In genomic region chr14:74579447-74580274, GRCh38 we compare ENCODE assay signal across 9 cellular contexts. TPM values are rescaled to one million over a fixed set of nuclear protein-coding genes. Genes with fewer than 3 reads are reported as not detected.
A peak's percentile ranks its signal among the peaks of the same experiment; 100 is the strongest.
DNase-seq lines count a peak whose midpoint lies in the region; ATAC-seq, FAIRE-seq and TF ChIP-seq lines count a peak whose summit lies in the region.
"Had no signal": no experiment of that assay in that cellular context is flagged by ENCODE, and none has a peak within 500 bp of the region (broad histone marks: within the 10 kb centered on the region; RNA-seq: fewer than 3 reads in every experiment).

No MANE protein-coding gene starts in this region.

- H2AFZ ChIP-seq in PC-9, result peak overlapping the region; percentile 65
- H2AFZ ChIP-seq in K562 (ENCODE audit: low read depth, low read length), result no peak overlapping the region
- no peak overlapping the region for H2AFZ ChIP-seq in osteoblast (ENCODE audit: low read length)
- H2AFZ ChIP-seq in hepatocyte, result no peak overlapping the region

- peaks cover 57% of the 10 kb centered on the region for H3F3A ChIP-seq in PC-9 (ENCODE audit: insufficient read depth, low read depth)

- no peaks in the 10 kb centered on the region for H3K27me3 Mint-ChIP-seq in CD4-positive, CD25-positive, alpha-beta regulatory T cell

- intact Hi-C loops in PC-9 (cut with micrococcal nuclease; ENCODE audit: unreplicated experiment) (loop anchor here (1.0 to 10.0 kb wide), 2 partner anchors 7 to 975 kb away; no protein-coding TSS in a partner anchor), K562 (cut with micrococcal nuclease) (no loop called here)

- BruUV-seq in PC-9 (replicated peaks; lab: Mats Ljungman, UMichigan), result TSS peak; percentile 88
- no TSS peak for BruUV-seq in K562 (replicated peaks; lab: Mats Ljungman, UMichigan)

- peak; percentile 35 for FAIRE-seq in K562 (lab: Jason Lieb, UNC)

- peaks cover 59% of the 10 kb centered on the region for H3K79me2 ChIP-seq in PC-9 (ENCODE audit: low read depth)
- H3K79me2 ChIP-seq in K562 (ENCODE audit: control insufficient read depth, insufficient read depth, low read length), result no peaks in the 10 kb centered on the region
- peaks cover 95% of the 10 kb centered on the region for H3K79me2 ChIP-seq in osteoblast (ENCODE audit: insufficient read depth, low read length)
- no peaks in the 10 kb centered on the region for H3K79me2 ChIP-seq in hepatocyte

- WGBS in K562 (ENCODE audit: insufficient coverage, low coverage, missing lambda C conversion rate), result 16% methylated on average over 11 of the region's 12 CpGs
- WGBS in hepatocyte (ENCODE audit: low lambda C conversion rate, missing lambda C conversion rate), result 77% methylated on average over 12 of the region's 12 CpGs
- 68 to 73% methylated on average over 3 to 9 of the region's 12 CpGs for WGBS in gastroesophageal sphincter (ENCODE audit: low coverage in 1 of 2), 2 donors

- TF ChIP-seq CTCF in PC-9 (conservative IDR thresholded peaks at IDR 0.05), result no peak
- no peak for TF ChIP-seq CTCF in K562 (IDR thresholded peaks at IDR 0.05 in 2 of 3, conservative IDR thresholded peaks at IDR 0.05 in 1 of 3; ENCODE audit: insufficient read depth in 2 of 3, low read depth in 1 of 3, low read length in 3 of 3)
- TF ChIP-seq CTCF in osteoblast (IDR thresholded peaks at IDR 0.05; ENCODE audit: extremely low read depth, low read depth, low read length), result no peak
- TF ChIP-seq CTCF in hepatocyte (IDR thresholded peaks at IDR 0.05; ENCODE audit: poor library complexity), result no peak
- TF ChIP-seq CTCF in gastroesophageal sphincter (IDR thresholded peaks at IDR 0.05), result no peak

- no peak for TF ChIP-seq EP300 in K562 (IDR thresholded peaks at IDR 0.05; ENCODE audit: low read length)
- no peak for TF ChIP-seq EP300 in gastroesophageal sphincter (IDR thresholded peaks at IDR 0.05)

- H3K4me1 ChIP-seq in CD4-positive, CD25-positive, alpha-beta regulatory T cell (ENCODE audit: control insufficient read depth, insufficient read depth, low read length, poor library complexity, severe bottlenecking), result peaks cover 5% of the 10 kb centered on the region
- peaks cover 85% of the 10 kb centered on the region for H3K4me1 ChIP-seq in PC-9 (replicated peaks; ENCODE audit: insufficient read depth)
- no peaks in the 10 kb centered on the region; a peak in 1 of 5 replicates for H3K4me1 ChIP-seq in K562 (replicated peaks in 1 of 2; ENCODE audit: control insufficient read depth in 2 of 2, insufficient read depth in 2 of 2, low read length in 2 of 2)
- H3K4me1 ChIP-seq in osteoblast (ENCODE audit: insufficient read depth, low read length), result peaks cover 71% of the 10 kb centered on the region
- peaks cover 6% of the 10 kb centered on the region for H3K4me1 ChIP-seq in hepatocyte (ENCODE audit: insufficient read depth)
- H3K4me1 ChIP-seq in gastroesophageal sphincter, result peaks cover 0 to 94% (median 22%) of the 10 kb centered on the region in 3 donors

- H3K27me3 ChIP-seq in CD4-positive, CD25-positive, alpha-beta regulatory T cell (ENCODE audit: control insufficient read depth, insufficient read depth, low read length), result no peaks in the 10 kb centered on the region
- no peaks in the 10 kb centered on the region for H3K27me3 ChIP-seq in PC-9 (ENCODE audit: insufficient read depth, low read depth)
- peaks cover 2 to 26% of the 10 kb centered on the region in 2 experiments; a peak in 3 of 5 replicates for H3K27me3 ChIP-seq in K562 (ENCODE audit: control insufficient read depth in 2 of 2, insufficient read depth in 2 of 2, low read length in 2 of 2)
- H3K27me3 ChIP-seq in osteoblast (ENCODE audit: insufficient read depth, low read length), result no peaks in the 10 kb centered on the region
- H3K27me3 ChIP-seq in hepatocyte, result no peaks in the 10 kb centered on the region
- H3K27me3 ChIP-seq in gastroesophageal sphincter, result no peaks in the 10 kb centered on the region

- H3K4me3 Mint-ChIP-seq in CD4-positive, CD25-positive, alpha-beta regulatory T cell, result no peak overlapping the region
- H3K4me3 Mint-ChIP-seq: naive B cell had no signal

- H3K36me3 Mint-ChIP-seq in CD4-positive, CD25-positive, alpha-beta regulatory T cell, result peaks cover under 1% of the 10 kb centered on the region
- H3K36me3 Mint-ChIP-seq: naive B cell had no signal

- no peaks in the 10 kb centered on the region for H3K9me3 ChIP-seq in CD4-positive, CD25-positive, alpha-beta regulatory T cell (ENCODE audit: control insufficient read depth in 2 of 2, low read length in 2 of 2)
- H3K9me3 ChIP-seq in PC-9 (ENCODE audit: insufficient read depth, low read depth), result no peaks in the 10 kb centered on the region
- H3K9me3 ChIP-seq in K562 (replicated peaks; ENCODE audit: control insufficient read depth, insufficient read depth, low read depth, low read length), result no peaks in the 10 kb centered on the region
- no peaks in the 10 kb centered on the region for H3K9me3 ChIP-seq in osteoblast (ENCODE audit: low read depth, low read length)
- no peaks in the 10 kb centered on the region for H3K9me3 ChIP-seq in hepatocyte (ENCODE audit: low read depth)
- no peaks in the 10 kb centered on the region for H3K9me3 ChIP-seq in gastroesophageal sphincter

- no peak for TF ChIP-seq POLR2A in K562 (conservative IDR thresholded peaks at IDR 0.05)
- TF ChIP-seq POLR2A in gastroesophageal sphincter (IDR thresholded peaks at IDR 0.05), result no peak

- H3K36me3 ChIP-seq in CD4-positive, CD25-positive, alpha-beta regulatory T cell (ENCODE audit: control insufficient read depth, insufficient read depth, low read length), result no peaks in the 10 kb centered on the region
- peaks cover 7% of the 10 kb centered on the region; the same call in 1 of the 2 replicates for H3K36me3 ChIP-seq in PC-9 (ENCODE audit: low read depth)
- no peaks in the 10 kb centered on the region for H3K36me3 ChIP-seq in K562 (ENCODE audit: control insufficient read depth, insufficient read depth, low read length)
- peaks cover 72% of the 10 kb centered on the region for H3K36me3 ChIP-seq in osteoblast (ENCODE audit: insufficient read depth, low read length)
- H3K36me3 ChIP-seq in hepatocyte (replicated peaks; ENCODE audit: insufficient read depth, low read depth), result no peaks in the 10 kb centered on the region
- H3K36me3 ChIP-seq in gastroesophageal sphincter, result no peaks in the 10 kb centered on the region

- no peak for TF ChIP-seq RAD21 in K562 (CRISPR knock-in tag; conservative IDR thresholded peaks at IDR 0.05 in 1 of 2, IDR thresholded peaks at IDR 0.05 in 1 of 2)

- no peak overlapping the region for H3K27ac ChIP-seq in CD4-positive, CD25-positive, alpha-beta regulatory T cell (ENCODE audit: insufficient read depth, low read length, poor library complexity, severe bottlenecking)
- H3K27ac ChIP-seq in PC-9 (peak overlapping the region; percentile 94), K562 (ENCODE audit: extremely low read depth, low read depth, low read length) (no peak overlapping the region), osteoblast (ENCODE audit: low read depth, low read length) (peak overlapping the region; percentile 84), hepatocyte (no peak overlapping the region), gastroesophageal sphincter (no peak overlapping the region)

- ATAC-seq in CD4-positive, CD25-positive, alpha-beta regulatory T cell (ENCODE audit: low read depth in 2 of 2), result peak; percentile 32 to 43
- ATAC-seq in K562 (0 out of 3 replicates have a peak, but pooled peaks have one; percentile 27), HG02623 (IDR thresholded peaks at IDR 0.05; ENCODE audit: unreplicated experiment) (no peak), gastroesophageal sphincter (no peak)

- H4K20me1 ChIP-seq in PC-9 (ENCODE audit: insufficient read depth) (no peaks in the 10 kb centered on the region), K562 (replicated peaks; ENCODE audit: control insufficient read depth, insufficient read depth, low read length) (no peaks in the 10 kb centered on the region), osteoblast (ENCODE audit: insufficient read depth, low read length) (peaks cover 4% of the 10 kb centered on the region), hepatocyte (ENCODE audit: insufficient read depth, poor library complexity, severe bottlenecking) (no peaks in the 10 kb centered on the region)

- H3K9ac ChIP-seq in K562 (ENCODE audit: insufficient read depth in 1 of 2, low read depth in 2 of 2, low read length in 2 of 2), result no peak overlapping the region

- H3K9me1 ChIP-seq in K562 (ENCODE audit: control insufficient read depth, insufficient read depth, low read length), result no peaks in the 10 kb centered on the region

- H3K4me1 Mint-ChIP-seq in CD4-positive, CD25-positive, alpha-beta regulatory T cell, result peaks cover 0 to 13% (median 12%) of the 10 kb centered on the region in 4 donors

- peak in 1 of 3 donors; percentile 40 for DNase-seq in CD4-positive, CD25-positive, alpha-beta regulatory T cell
- DNase-seq in PC-9, result peak; percentile 84 to 98
- peak in 1 of 4 experiments; percentile 13 for DNase-seq in K562 (ENCODE audit: extremely low read depth in 1 of 4, low spot score in 3 of 4)
- peak; percentile 95 for DNase-seq in osteoblast (ENCODE audit: insufficient read length, low spot score, missing footprints)
- no peak for DNase-seq in hepatocyte (ENCODE audit: low spot score)
- DNase-seq in AML-193 (lab: John Stamatoyannopoulos, UW), result no peak
- DNase-seq: naive B cell had no signal

- CTCF ChIA-PET in PC-9 (lab: Charles Lee), result interaction anchor here (0.6 to 1.7 kb wide), 3 partner anchors 10 to 30 kb away, joined by 3 to 8 read pairs (median 4); no protein-coding TSS in a partner anchor
- CTCF ChIA-PET in K562 (lab: Yijun Ruan, JAX; ENCODE audit: low intra/inter-chr PET ratio), result no interaction called here

- no peak overlapping the region for H3K4me3 ChIP-seq in CD4-positive, CD25-positive, alpha-beta regulatory T cell (ENCODE audit: low read depth, low read length)
- H3K4me3 ChIP-seq in PC-9, result no peak overlapping the region
- H3K4me3 ChIP-seq in K562, result no peak overlapping the region
- H3K4me3 ChIP-seq in osteoblast (ENCODE audit: insufficient read depth, low read length), result no peak overlapping the region
- no peak overlapping the region for H3K4me3 ChIP-seq in hepatocyte
- H3K4me3 ChIP-seq in gastroesophageal sphincter, result no peak overlapping the region

- H3K9me2 ChIP-seq in PC-9 (ENCODE audit: insufficient read depth) (no peaks in the 10 kb centered on the region), hepatocyte (replicated peaks; ENCODE audit: insufficient read depth) (no peaks in the 10 kb centered on the region)

- in situ Hi-C loops in K562 (cut with MboI), result no loop called here

- peak overlapping the region; percentile 12 to 46 (median 22) for H3K27ac Mint-ChIP-seq in CD4-positive, CD25-positive, alpha-beta regulatory T cell

- H3K9me3 Mint-ChIP-seq in CD4-positive, CD25-positive, alpha-beta regulatory T cell, result no peaks in the 10 kb centered on the region

- peak overlapping the region; percentile 59 for H3K4me2 ChIP-seq in PC-9
- no peak overlapping the region for H3K4me2 ChIP-seq in K562 (ENCODE audit: insufficient read depth, low read length)
- H3K4me2 ChIP-seq in osteoblast (ENCODE audit: insufficient read depth, low read length), result peak overlapping the region; percentile 28
- no peak overlapping the region for H3K4me2 ChIP-seq in hepatocyte

- POLR2A ChIA-PET in PC-9 (lab: Charles Lee; ENCODE audit: unreplicated experiment) (interaction anchor here (0.5 to 1.0 kb wide), 6 partner anchors 9 to 1081 kb away, joined by 3 to 22 read pairs (median 4); partner anchors contain the start of gene ERG28), K562 (lab: Yijun Ruan, JAX) (interaction anchor here (0.6 kb wide), 1 partner anchor 225 kb away, joined by 3 read pairs; no protein-coding TSS in a partner anchor)

RNA-seq across cellular contexts. Expression of gene LTBP2, which starts 32.4 kb away (rescaled TPM):
- total RNA-seq in CD4-positive, CD25-positive, alpha-beta regulatory T cell, result 0.54 TPM
- under 1 TPM; 0.02 to 0.25 (median 0.14) TPM for polyA plus RNA-seq in CD4-positive, CD25-positive, alpha-beta regulatory T cell
- 121 and 124 TPM in 2 replicates for total RNA-seq in PC-9 (2021)
- total RNA-seq in K562 (2011; cell fraction: chromatin; rRNA removed; ENCODE audit: low replicate concordance), result 0.25 and 0.35 TPM in 2 replicates
- total RNA-seq in K562 (2011; cell fraction: nucleolus; rRNA removed), result 0.66 and 0.83 TPM in 2 replicates
- 0.07 and 0.23 TPM in 2 replicates for total RNA-seq in K562 (2011; cell fraction: nucleoplasm; rRNA removed)
- 0.04 TPM in 1 of 2 replicates, not detected in the other for total RNA-seq in K562 (2014; rRNA removed)
- total RNA-seq in K562 (2014; rRNA removed; fragmentation: Illumina TruSeq; extraction: Trizol), result not detected in 2 replicates
- not detected in 2 replicates for total RNA-seq in K562 (2015; rRNA removed; fragmentation: Illumina TruSeq; extraction: Trizol)
- total RNA-seq in K562 (2021), result 0.18 and 0.20 TPM in 2 replicates
- 0.03 and 0.07 TPM in 2 replicates for polyA plus RNA-seq in K562 (2011; rRNA removed)
- 0.07 and 0.13 TPM in 2 replicates for polyA plus RNA-seq in K562 (2011; cell fraction: cytosol; rRNA removed)
- polyA plus RNA-seq in K562 (2011; cell fraction: nucleus; rRNA removed), result 0.34 and 0.46 TPM in 2 replicates
- 0.10 and 0.35 TPM in 2 replicates for polyA plus RNA-seq in K562 (2012)
- 0.01 TPM in 1 of 2 replicates, not detected in the other for polyA plus RNA-seq in K562 (2014; fragmentation: Illumina TruSeq; extraction: Trizol)
- polyA plus RNA-seq in K562 (2014; fragmentation: Nextera tagmentation; extraction: Ambion mirVana), result under 1 TPM; 0.03 to 0.04 TPM
- polyA plus RNA-seq in K562 (2014; rRNA removed), result under 0.01 TPM in 1 of 2 replicates, not detected in the other
- polyA minus RNA-seq in K562 (2011; rRNA and poly(A)+ RNA removed), result 0.04 and 0.06 TPM in 2 replicates
- not detected in 2 replicates for polyA minus RNA-seq in K562 (2011; cell fraction: cytosol; rRNA and poly(A)+ RNA removed)
- 0.44 and 0.54 TPM in 2 replicates for polyA minus RNA-seq in K562 (2011; cell fraction: nucleus; rRNA and poly(A)+ RNA removed)
- total RNA-seq in osteoblast, result 493 and 546 TPM in 2 replicates
- 3.0 and 8.6 TPM in 2 replicates for total RNA-seq in hepatocyte
- 6.7 and 7.6 TPM in 2 replicates for polyA plus RNA-seq in hepatocyte
- 100 to 1,000 TPM in 1 of 4 donors, 10 to 100 TPM in 3; 45.9 to 158 (median 88.4) TPM for total RNA-seq in gastroesophageal sphincter

Comparison
In these comparisons a context has a peak if more than half of its experiments do, and no peak if none do; other contexts are left out.
1. ATAC-seq: peak in CD4-positive, CD25-positive, alpha-beta regulatory T cell (2 of 2) and K562 (single experiment); none in HG02623 (single experiment) and gastroesophageal sphincter (single experiment).
2. DNase-seq: peak in PC-9 (2 of 2) and osteoblast (single experiment); none in hepatocyte (single experiment) and AML-193 (0 of 2).
3. H3K27ac ChIP-seq: peak in PC-9 (single experiment) and osteoblast (single experiment); none in CD4-positive, CD25-positive, alpha-beta regulatory T cell (single experiment), K562 (single experiment), hepatocyte (single experiment) and gastroesophageal sphincter (0 of 4).
4. H3K4me2 ChIP-seq: peak in PC-9 (single experiment) and osteoblast (single experiment); none in K562 (single experiment) and hepatocyte (single experiment).